8 cellular contexts compared by ENCODE assay signal in genomic region chr11:1757861-1758610, GRCh38. TPM values are rescaled to one million over a fixed set of nuclear protein-coding genes. Genes with fewer than 3 reads are reported as not detected.
DNase-seq lines count a peak whose midpoint lies in the region; TF ChIP-seq lines count a peak whose summit lies in the region.

No MANE protein-coding gene starts in this region.

- peaks cover 89 to 100% (median 98%) of the 10 kb centered on the region in 10 experiments for H3K4me1 ChIP-seq in BLaER1 treated with 17β-estradiol and CSF1 and Interleukin-3, amounts not matched to agents 10 nM and 100 nM
- H3K4me1 ChIP-seq in neutrophil (ENCODE audit: control insufficient read depth in 1 of 2, insufficient read depth in 1 of 2, low read depth in 1 of 2, low read length in 1 of 2) (peaks cover 87 to 98% of the 10 kb centered on the region in 2 experiments), H9 (ENCODE audit: insufficient read depth, low read length) (no peaks in the 10 kb centered on the region)

- H3K9me3 Mint-ChIP-seq in activated naive CD8-positive, alpha-beta T cell (ENCODE audit: low read depth): no peaks in the 10 kb centered on the region
- H3K9me3 Mint-ChIP-seq in H9: no peaks in the 10 kb centered on the region

- H3K4me3 ChIP-seq in BLaER1 treated with 17β-estradiol and CSF1 and Interleukin-3, amounts not matched to agents 10 nM and 100 nM: peak overlapping the region; percentile 10 to 100 (median 76); a peak in 19 of 20 replicates
- H3K4me3 ChIP-seq in neutrophil (ENCODE audit: low read depth in 1 of 2, low read length in 1 of 2): peak overlapping the region; percentile 85 to 99

- H4K5ac ChIP-seq in H9 (ENCODE audit: insufficient read length, low read depth, low read length): no peak overlapping the region

- no peak overlapping the region for H2AFZ ChIP-seq in H9 (ENCODE audit: low read length)

- no peak overlapping the region for H2BK20ac ChIP-seq in H9 (ENCODE audit: low read depth, low read length, poor library complexity, severe bottlenecking)

- H3K14ac ChIP-seq in H9 (ENCODE audit: insufficient read depth, low read length): no peak overlapping the region

- H3K27me3 ChIP-seq in BLaER1 treated with 17β-estradiol and CSF1 and Interleukin-3, amounts not matched to agents 10 nM and 100 nM: no peaks in the 10 kb centered on the region
- H3K27me3 ChIP-seq in neutrophil: no peaks in the 10 kb centered on the region
- H3K27me3 ChIP-seq in H9 (ENCODE audit: insufficient read depth, low read length): no peaks in the 10 kb centered on the region

- H2AK5ac ChIP-seq in H9 (ENCODE audit: insufficient read length, low read length): no peak overlapping the region

- no CpG with 5 or more reads among the region's 17 CpGs for WGBS in H9 (ENCODE audit: extremely low coverage, insufficient read length, low lambda C conversion rate)

- peaks cover 7% of the 10 kb centered on the region for H3K79me1 ChIP-seq in H9 (ENCODE audit: insufficient read depth, low read depth, low read length, poor library complexity, severe bottlenecking)

- peaks cover 13 to 99% (median 67%) of the 10 kb centered on the region in 11 experiments for H3K36me3 ChIP-seq in BLaER1 treated with 17β-estradiol and CSF1 and Interleukin-3, amounts not matched to agents 10 nM and 100 nM
- H3K36me3 ChIP-seq in neutrophil: peaks cover 80% of the 10 kb centered on the region

- no peaks in the 10 kb centered on the region for H3K9me3 ChIP-seq in BLaER1 treated with 17β-estradiol and CSF1 and Interleukin-3, amounts not matched to agents 10 nM and 100 nM (replicated peaks in 1 of 11)
- H3K9me3 ChIP-seq in neutrophil (no peaks in the 10 kb centered on the region), H9 (ENCODE audit: control insufficient read depth, low read depth, low read length) (no peaks in the 10 kb centered on the region)

- no peak overlapping the region for H4K8ac ChIP-seq in H9 (replicated peaks; ENCODE audit: insufficient read length, low read depth, low read length)

- H3K4me2 ChIP-seq in BLaER1 treated with 17β-estradiol and CSF1 and Interleukin-3, amounts not matched to agents 10 nM and 100 nM: peak overlapping the region; percentile 94 to 100 (median 99)
- H3K4me2 ChIP-seq in H9 (ENCODE audit: insufficient read depth, insufficient read length, low read length): no peak overlapping the region

- no peak overlapping the region for H2BK120ac ChIP-seq in H9 (ENCODE audit: low read depth, low read length, poor library complexity, severe bottlenecking)

- H2BK5ac ChIP-seq in H9 (ENCODE audit: insufficient read length, low read length): no peak overlapping the region

- H3K56ac ChIP-seq in H9 (ENCODE audit: insufficient read length, low read depth, low read length): no peak overlapping the region

- H3K36me3 Mint-ChIP-seq in activated naive CD8-positive, alpha-beta T cell: no peaks in the 10 kb centered on the region
- H3K36me3 Mint-ChIP-seq in H9 (ENCODE audit: insufficient read depth in 1 of 3, low read depth in 3 of 3): peaks cover 3 to 20% (median 15%) of the 10 kb centered on the region in 3 experiments; a peak in 6 of 7 replicates

- DNase-seq in SKM-1 treated with dmso at 0.1 percent for 144 hours (lab: John Stamatoyannopoulos, UW; ENCODE audit: unreplicated experiment): peak; percentile 60
- DNase-seq in A172 (ENCODE audit: low spot score): no peak
- DNase-seq in NCI-H526 (lab: John Stamatoyannopoulos, UW): no peak
- no peak for DNase-seq in 8988T
- no peak for DNase-seq in H9

- H3K27ac Mint-ChIP-seq in activated naive CD8-positive, alpha-beta T cell: peak overlapping the region; percentile 64
- H3K27ac Mint-ChIP-seq in H9: no peak overlapping the region

- H3K9ac ChIP-seq in BLaER1 treated with 17β-estradiol and CSF1 and Interleukin-3, amounts not matched to agents 10 nM and 100 nM: peak overlapping the region; percentile 69 to 97 (median 88)
- H3K9ac ChIP-seq in H9 (ENCODE audit: extremely low read depth, insufficient read length, low read length): no peak overlapping the region

- no peak overlapping the region for H3K18ac ChIP-seq in H9 (ENCODE audit: insufficient read length, low read depth, low read length)

- H3K23ac ChIP-seq in H9 (ENCODE audit: insufficient read length, low read depth, low read length): no peak overlapping the region

- H3K4ac ChIP-seq in H9 (ENCODE audit: low read depth, low read length): no peak overlapping the region

- TF ChIP-seq CTCF in neutrophil (IDR thresholded peaks at IDR 0.05): no peak
- no peak for TF ChIP-seq CTCF in H9 (conservative IDR thresholded peaks at IDR 0.05)

- H3K27me3 Mint-ChIP-seq in activated naive CD8-positive, alpha-beta T cell: no peaks in the 10 kb centered on the region
- H3K27me3 Mint-ChIP-seq in H9 (ENCODE audit: low read depth): no peaks in the 10 kb centered on the region

- H3T11ph ChIP-seq in H9 (ENCODE audit: low read length): no peak overlapping the region

- H3K79me2 ChIP-seq in H9 (ENCODE audit: insufficient read depth, low read length): no peaks in the 10 kb centered on the region; the same call in 1 of the 2 replicates

- peaks cover 2% of the 10 kb centered on the region for H3K23me2 ChIP-seq in H9 (ENCODE audit: insufficient read length, low read depth, low read length, poor library complexity, severe bottlenecking)

- peaks cover 0 to 96% (median 38%) of the 10 kb centered on the region in 11 experiments; a peak in 15 of 22 replicates for H4K20me1 ChIP-seq in BLaER1 treated with 17β-estradiol and CSF1 and Interleukin-3, amounts not matched to agents 10 nM and 100 nM
- H4K20me1 ChIP-seq in H9 (ENCODE audit: control insufficient read depth, insufficient read depth, insufficient read length): no peaks in the 10 kb centered on the region

- no peak overlapping the region for H2BK15ac ChIP-seq in H9 (ENCODE audit: low read depth, low read length)

- H2BK12ac ChIP-seq in H9 (ENCODE audit: insufficient read length, low read depth, low read length): no peak overlapping the region

- peaks cover 70% of the 10 kb centered on the region for H3K4me1 Mint-ChIP-seq in activated naive CD8-positive, alpha-beta T cell (ENCODE audit: low read depth)
- 0 out of 4 replicates have a peak, but pooled peaks cover 0 to 3% of the 10 kb centered on the region in 2 experiments for H3K4me1 Mint-ChIP-seq in H9

- no peak overlapping the region for H4K91ac ChIP-seq in H9 (ENCODE audit: insufficient read length, low read depth, low read length)

- H3K4me3 Mint-ChIP-seq in activated naive CD8-positive, alpha-beta T cell: peak overlapping the region; percentile 74
- no peak overlapping the region for H3K4me3 Mint-ChIP-seq in H9

- H3K27ac ChIP-seq in BLaER1 treated with 17β-estradiol and CSF1 and Interleukin-3, amounts not matched to agents 10 nM and 100 nM: peak overlapping the region; percentile 25 to 97 (median 90); a peak in 21 of 22 replicates
- H3K27ac ChIP-seq in neutrophil (peak overlapping the region; percentile 98), H9 (ENCODE audit: insufficient read length, low read depth, low read length) (no peak overlapping the region)

RNA-seq across cellular contexts. Expression of gene CTSD, which starts 5.7 kb away (rescaled TPM):
- total RNA-seq in A172 (2014; rRNA removed; shearing (Covaris generic)): 875 and 888 TPM in 2 replicates
- total RNA-seq in H9 (2021): 158 and 161 TPM in 2 replicates

RNA-seq across cellular contexts. Expression of gene IFITM10, which starts 7.6 kb away (rescaled TPM):
- total RNA-seq in A172 (2014; rRNA removed; shearing (Covaris generic)): 2.9 and 3.0 TPM in 2 replicates
- 0.59 and 0.77 TPM in 2 replicates for total RNA-seq in H9 (2021)
